8 cellular contexts compared by ENCODE assay signal in genomic region chr16:30094541-30095165, GRCh38. TPM values are rescaled to one million over a fixed set of nuclear protein-coding genes. Genes with fewer than 3 reads are reported as not detected.
DNase-seq lines count a peak whose midpoint lies in the region; ATAC-seq and TF ChIP-seq lines count a peak whose summit lies in the region.

No MANE protein-coding gene starts in this region.

- H3K36me3 ChIP-seq in GM06990 (ENCODE audit: control insufficient read depth, insufficient read depth, low read length) (peaks cover 1% of the 10 kb centered on the region; the same call in 1 of the 2 replicates), right atrium auricular region (peaks cover 19% of the 10 kb centered on the region), skeletal muscle satellite cell (ENCODE audit: insufficient read depth, low read length) (peaks cover 9% of the 10 kb centered on the region)

- H3K27me3 Mint-ChIP-seq in activated T-helper 2 cell treated with anti-CD3 and anti-CD28 coated beads, Interferon-gamma antibody, Interleukin-2, Interleukin-4, amounts not matched to agents 10 μg/mL and 5 μg/mL and 100 μg/mL, durations not matched to agents 14 hours and 24 hours and 36 hours (ENCODE audit: low read depth): no peaks in the 10 kb centered on the region

- peaks cover 24% of the 10 kb centered on the region for H3K9me3 Mint-ChIP-seq in activated T-helper 2 cell treated with anti-CD3 and anti-CD28 coated beads, Interferon-gamma antibody, Interleukin-2, Interleukin-4, amounts not matched to agents 10 μg/mL and 5 μg/mL and 100 μg/mL, durations not matched to agents 14 hours and 24 hours and 36 hours

- H3K9ac ChIP-seq in skeletal muscle satellite cell (ENCODE audit: low read depth, low read length): peak overlapping the region; percentile 74

- H3K9me3 ChIP-seq in right atrium auricular region: peaks cover 0 to 10% of the 10 kb centered on the region in 2 donors
- peaks cover 13% of the 10 kb centered on the region for H3K9me3 ChIP-seq in skeletal muscle satellite cell (replicated peaks; ENCODE audit: low read length)

- H3K4me1 Mint-ChIP-seq in activated T-helper 2 cell treated with anti-CD3 and anti-CD28 coated beads, Interferon-gamma antibody, Interleukin-2, Interleukin-4, amounts not matched to agents 10 μg/mL and 5 μg/mL and 100 μg/mL, durations not matched to agents 14 hours and 24 hours and 36 hours (ENCODE audit: low read depth): peaks cover 34% of the 10 kb centered on the region

- H3K4me3 Mint-ChIP-seq in activated T-helper 2 cell treated with anti-CD3 and anti-CD28 coated beads, Interferon-gamma antibody, Interleukin-2, Interleukin-4, amounts not matched to agents 10 μg/mL and 5 μg/mL and 100 μg/mL, durations not matched to agents 14 hours and 24 hours and 36 hours (ENCODE audit: low read depth): peak overlapping the region; percentile 84

- peak overlapping the region; percentile 96 for H3K4me2 ChIP-seq in skeletal muscle satellite cell (ENCODE audit: low read length)

- no peak for TF ChIP-seq CTCF in GM06990 (IDR thresholded peaks at IDR 0.05; ENCODE audit: insufficient read depth, low read length, poor library complexity, severe bottlenecking)
- no peak for TF ChIP-seq CTCF in right atrium auricular region (IDR thresholded peaks at IDR 0.05)

- peak overlapping the region; percentile 89 to 95 for H3K27ac ChIP-seq in right atrium auricular region

- H3K4me1 ChIP-seq in right atrium auricular region (peaks cover 0 to 40% of the 10 kb centered on the region in 2 donors), skeletal muscle satellite cell (ENCODE audit: control insufficient read depth, insufficient read depth, low read length) (peaks cover 41% of the 10 kb centered on the region)

- DNase-seq in GM06990 (ENCODE audit: extremely low read depth, insufficient read length) (no peak), right atrium auricular region (ENCODE audit: low spot score) (no peak), NCI-H2227 treated with DMSO at 0.1 percent for 48 hours (lab: John Stamatoyannopoulos, UW) (no peak), NCI-H226 (no peak)
- no peak for DNase-seq in activated T-helper 2 cell treated with anti-CD3 and anti-CD28 coated beads, Interferon-gamma antibody, Interleukin-2, Interleukin-4, amounts not matched to agents 10 μg/mL and 5 μg/mL and 100 μg/mL, durations not matched to agents 14 hours and 24 hours and 36 hours (ENCODE audit: low spot score)

- intact Hi-C loops in activated T-helper 2 cell treated with anti-CD3 and anti-CD28 coated beads, Interferon-gamma antibody, Interleukin-2, Interleukin-4, amounts not matched to agents 10 μg/mL and 5 μg/mL and 100 μg/mL, durations not matched to agents 14 hours and 24 hours and 36 hours (cut with micrococcal nuclease): loop anchor here (10.0 kb wide), 1 partner anchor 310 kb away; the partner anchor contains the start of gene ZNF771

- H3K4me3 ChIP-seq in GM06990 (replicated peaks; ENCODE audit: low read depth, low read length) (peak overlapping the region; percentile 74), right atrium auricular region (peak overlapping the region; percentile 68 to 89), skeletal muscle satellite cell (ENCODE audit: low read length) (peak overlapping the region; percentile 76)

- H3K27me3 ChIP-seq in GM06990 (replicated peaks; ENCODE audit: control insufficient read depth, insufficient read depth, low read length) (no peaks in the 10 kb centered on the region), right atrium auricular region (no peaks in the 10 kb centered on the region), skeletal muscle satellite cell (ENCODE audit: control insufficient read depth, insufficient read depth, low read length) (no peaks in the 10 kb centered on the region)

- TF ChIP-seq POLR2A in GM18505 (IDR thresholded peaks at IDR 0.05; ENCODE audit: borderline replicate concordance, extremely low read depth, insufficient read depth, insufficient read length): no peak

- peak overlapping the region; percentile 71 for H3K27ac Mint-ChIP-seq in activated T-helper 2 cell treated with anti-CD3 and anti-CD28 coated beads, Interferon-gamma antibody, Interleukin-2, Interleukin-4, amounts not matched to agents 10 μg/mL and 5 μg/mL and 100 μg/mL, durations not matched to agents 14 hours and 24 hours and 36 hours

- ATAC-seq in HG03432 (IDR thresholded peaks at IDR 0.05; ENCODE audit: unreplicated experiment) (no peak), GM18505 (IDR thresholded peaks at IDR 0.05; ENCODE audit: unreplicated experiment) (no peak)

- H3K36me3 Mint-ChIP-seq in activated T-helper 2 cell treated with anti-CD3 and anti-CD28 coated beads, Interferon-gamma antibody, Interleukin-2, Interleukin-4, amounts not matched to agents 10 μg/mL and 5 μg/mL and 100 μg/mL, durations not matched to agents 14 hours and 24 hours and 36 hours (ENCODE audit: low read depth): peaks cover 41% of the 10 kb centered on the region

RNA-seq across cellular contexts. Expression of gene YPEL3, which starts 1.4 kb away (rescaled TPM):
- 14.0 and 14.2 TPM in 2 replicates for total RNA-seq in activated T-helper 2 cell treated with anti-CD3 and anti-CD28 coated beads, Interferon-gamma antibody, Interleukin-2, Interleukin-4, amounts not matched to agents 10 μg/mL and 5 μg/mL and 100 μg/mL, durations not matched to agents 14 hours and 24 hours and 36 hours
- total RNA-seq in right atrium auricular region: 100 to 1,000 TPM; 129 to 140 TPM
- total RNA-seq in skeletal muscle satellite cell (2012; rRNA removed): 2.8 and 3.7 TPM in 2 replicates

RNA-seq across cellular contexts. Expression of gene TBX6, which starts 2.9 kb away (rescaled TPM):
- total RNA-seq in activated T-helper 2 cell treated with anti-CD3 and anti-CD28 coated beads, Interferon-gamma antibody, Interleukin-2, Interleukin-4, amounts not matched to agents 10 μg/mL and 5 μg/mL and 100 μg/mL, durations not matched to agents 14 hours and 24 hours and 36 hours: 2.7 and 2.9 TPM in 2 replicates
- under 1 TPM in 1 of 2 donors, not detected in 1; 0.43 TPM for total RNA-seq in right atrium auricular region
- under 0.01 TPM in 1 of 2 replicates, not detected in the other for total RNA-seq in skeletal muscle satellite cell (2012; rRNA removed)

RNA-seq across cellular contexts. Expression of gene GDPD3, which starts 18.7 kb away (rescaled TPM):
- 6.4 and 7.7 TPM in 2 replicates for total RNA-seq in activated T-helper 2 cell treated with anti-CD3 and anti-CD28 coated beads, Interferon-gamma antibody, Interleukin-2, Interleukin-4, amounts not matched to agents 10 μg/mL and 5 μg/mL and 100 μg/mL, durations not matched to agents 14 hours and 24 hours and 36 hours
- 1 to 10 TPM in 1 of 2 donors, not detected in 1; 1.7 TPM for total RNA-seq in right atrium auricular region
- total RNA-seq in skeletal muscle satellite cell (2012; rRNA removed): 1.5 and 2.6 TPM in 2 replicates

RNA-seq across cellular contexts. Expression of gene PPP4C, which starts 18.9 kb away (rescaled TPM):
- total RNA-seq in activated T-helper 2 cell treated with anti-CD3 and anti-CD28 coated beads, Interferon-gamma antibody, Interleukin-2, Interleukin-4, amounts not matched to agents 10 μg/mL and 5 μg/mL and 100 μg/mL, durations not matched to agents 14 hours and 24 hours and 36 hours: 143 and 144 TPM in 2 replicates
- 10 to 100 TPM; 23.2 to 32.7 TPM for total RNA-seq in right atrium auricular region
- total RNA-seq in skeletal muscle satellite cell (2012; rRNA removed): 190 and 200 TPM in 2 replicates

RNA-seq across cellular contexts. Expression of gene MAPK3, which starts 28.4 kb away (rescaled TPM):
- total RNA-seq in activated T-helper 2 cell treated with anti-CD3 and anti-CD28 coated beads, Interferon-gamma antibody, Interleukin-2, Interleukin-4, amounts not matched to agents 10 μg/mL and 5 μg/mL and 100 μg/mL, durations not matched to agents 14 hours and 24 hours and 36 hours: 61.9 and 63.9 TPM in 2 replicates
- total RNA-seq in right atrium auricular region: 10 to 100 TPM; 27.9 to 76.6 TPM
- 34.5 and 38.0 TPM in 2 replicates for total RNA-seq in skeletal muscle satellite cell (2012; rRNA removed)
